Comparison of ENCODE assay signal across 8 cellular contexts in the genomic region with DNA sequence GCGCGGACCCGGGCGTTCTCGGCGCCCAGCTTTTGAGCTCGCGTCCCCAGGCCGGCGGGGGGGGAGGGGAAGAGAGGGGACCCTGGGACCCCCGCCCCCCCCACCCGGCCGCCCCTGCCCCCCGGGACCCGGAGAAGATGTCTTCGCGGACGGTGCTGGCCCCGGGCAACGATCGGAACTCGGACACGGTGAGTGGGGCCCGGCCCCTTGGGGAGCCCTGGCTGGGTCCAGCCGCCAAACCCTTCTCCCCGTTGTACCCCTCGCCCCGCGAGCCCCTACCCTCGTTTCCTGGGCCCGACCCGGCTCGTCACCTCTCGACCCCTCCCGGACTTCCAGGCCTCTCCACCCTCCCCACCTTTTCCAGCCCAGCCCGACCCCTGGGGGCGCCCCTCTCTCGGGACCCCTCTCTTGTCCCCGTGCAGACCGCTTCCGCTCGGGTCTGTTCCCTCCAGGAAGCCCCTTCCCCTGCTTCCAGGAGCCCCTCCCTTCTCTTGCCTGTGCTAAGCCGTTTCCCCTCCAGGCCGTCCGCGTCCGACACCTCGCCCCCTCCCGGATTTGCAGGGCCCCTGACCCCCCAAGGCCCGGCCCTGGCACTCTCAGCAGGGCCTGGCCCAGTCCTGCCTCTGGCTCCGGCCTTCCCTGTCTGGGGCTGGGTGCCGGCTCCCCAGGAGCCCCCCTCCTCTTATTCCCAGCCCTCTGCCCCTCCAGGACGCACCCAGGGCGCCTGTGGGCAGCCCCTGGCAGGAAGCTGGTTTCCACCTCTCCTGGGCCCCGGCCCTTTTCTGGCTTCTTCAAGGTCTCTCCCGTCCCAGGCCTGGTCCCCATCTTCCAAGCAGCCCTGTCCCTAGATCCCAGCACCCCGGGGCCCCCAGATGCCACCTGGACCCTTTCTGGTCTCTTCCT. TPM values are rescaled to one million over a fixed set of nuclear protein-coding genes. Genes with fewer than 3 reads are reported as not detected.
DNase-seq lines count a peak whose midpoint lies in the region; ATAC-seq and TF ChIP-seq lines count a peak whose summit lies in the region.

No MANE protein-coding gene starts in this region.

- no peak for TF ChIP-seq EP300 in upper lobe of left lung (IDR thresholded peaks at IDR 0.05)

- H3K27ac ChIP-seq in lower lobe of right lung = peak overlapping the region; percentile 68
- peak overlapping the region; percentile 78 to 89 (median 86) for H3K27ac ChIP-seq in upper lobe of left lung

- WGBS in upper lobe of left lung, 2 donors = 1 to 3% methylated on average over 29 to 40 of the region's 57 CpGs

- intact Hi-C loops in Calu3 (cut with micrococcal nuclease; ENCODE audit: unreplicated experiment) = loop anchor here (2.0 kb wide), 1 partner anchor 87 kb away; no protein-coding TSS in a partner anchor
- intact Hi-C loops in lower lobe of right lung (cut with DNase I) = no loop called here

- H3K27ac Mint-ChIP-seq in Calu3 (ENCODE audit: unreplicated experiment) (peak overlapping the region; percentile 54), chondrocyte (ENCODE audit: unreplicated experiment) (peak overlapping the region; percentile 80)

- no peaks in the 10 kb centered on the region for H3K9me3 Mint-ChIP-seq in Calu3 (ENCODE audit: low read depth, unreplicated experiment)
- no peaks in the 10 kb centered on the region for H3K9me3 Mint-ChIP-seq in chondrocyte (ENCODE audit: low read depth)

- no peaks in the 10 kb centered on the region for H3K27me3 ChIP-seq in lower lobe of right lung (ENCODE audit: low read depth)
- no peaks in the 10 kb centered on the region for H3K27me3 ChIP-seq in upper lobe of left lung

- no peaks in the 10 kb centered on the region for H3K36me3 ChIP-seq in lower lobe of right lung
- H3K36me3 ChIP-seq in upper lobe of left lung = no peaks in the 10 kb centered on the region

- CTCF ChIA-PET in Calu3 (lab: Charles Lee) = interaction anchor here (0.9 kb wide), 1 partner anchor 74 kb away, joined by 4 read pairs; a partner anchor contains a TSS

- TF ChIP-seq POLR2A in upper lobe of left lung (IDR thresholded peaks at IDR 0.05) = no peak

- H3K4me3 ChIP-seq in lower lobe of right lung (peak overlapping the region; percentile 81), upper lobe of left lung (peak overlapping the region; percentile 65 to 100 (median 94))

- H3K4me1 ChIP-seq in lower lobe of right lung (peaks cover 33% of the 10 kb centered on the region), upper lobe of left lung (peaks cover 25 to 46% (median 38%) of the 10 kb centered on the region in 4 donors)

- H3K27me3 Mint-ChIP-seq in Calu3 (ENCODE audit: unreplicated experiment) = peaks cover 14% of the 10 kb centered on the region
- no peaks in the 10 kb centered on the region for H3K27me3 Mint-ChIP-seq in chondrocyte (ENCODE audit: low read depth)

- peak overlapping the region; percentile 88 for H3K4me3 Mint-ChIP-seq in Calu3 (ENCODE audit: low read depth, unreplicated experiment)
- H3K4me3 Mint-ChIP-seq in chondrocyte (ENCODE audit: unreplicated experiment) = peak overlapping the region; percentile 85

- ATAC-seq in lower lobe of right lung = peak in 1 of 2 donors; percentile 47
- ATAC-seq in upper lobe of left lung (ENCODE audit: low FRiP score in 2 of 2) = peak in 1 of 2 donors; percentile 4
- ATAC-seq in HG03460 (IDR thresholded peaks at IDR 0.05; ENCODE audit: unreplicated experiment) = no peak
- ATAC-seq in GM21423 (IDR thresholded peaks at IDR 0.05; ENCODE audit: unreplicated experiment) = no peak

- H3K36me3 Mint-ChIP-seq in Calu3 (ENCODE audit: insufficient read depth, unreplicated experiment) = peaks cover 28% of the 10 kb centered on the region
- no peaks in the 10 kb centered on the region for H3K36me3 Mint-ChIP-seq in chondrocyte (ENCODE audit: low read depth)

- no TSS peak for BruUV-seq in Calu3 (replicated peaks; lab: Mats Ljungman, UMichigan)

- TF ChIP-seq CTCF in Calu3 (IDR thresholded peaks at IDR 0.05; ENCODE audit: unreplicated experiment) (no peak), chondrocyte (IDR thresholded peaks at IDR 0.05) (no peak), lower lobe of right lung (IDR thresholded peaks at IDR 0.05) (no peak), upper lobe of left lung (IDR thresholded peaks at IDR 0.05) (no peak)

- DNase-seq in Calu3 = no peak
- DNase-seq in NCI-H69 (lab: John Stamatoyannopoulos, UW) = peak; percentile 42
- DNase-seq in chondrocyte (ENCODE audit: low spot score) = no peak
- peak; percentile 55 for DNase-seq in lower lobe of right lung
- DNase-seq in upper lobe of left lung = peak in 1 of 2 donors; percentile 85
- DNase-seq in T1000 (lab: John Stamatoyannopoulos, UW) = no peak

- H3K9me3 ChIP-seq in lower lobe of right lung (no peaks in the 10 kb centered on the region), upper lobe of left lung (no peaks in the 10 kb centered on the region)

- H3K4me1 Mint-ChIP-seq in Calu3 (ENCODE audit: low read depth, unreplicated experiment) (peaks cover 32% of the 10 kb centered on the region), chondrocyte (ENCODE audit: low read depth) (peaks cover 38% of the 10 kb centered on the region)

RNA-seq across cellular contexts. Expression of a gene that starts 0.6 kb away (rescaled TPM):
- total RNA-seq in Calu3 (2022) (45.9 and 50.3 TPM in 2 replicates), chondrocyte (36.5 to 54.7 TPM (median 46.3 TPM) in 3 replicates), lower lobe of right lung (32.5 TPM), upper lobe of left lung (10 to 100 TPM; 14.6 to 59.3 (median 35.6) TPM)

RNA-seq across cellular contexts. Expression of a gene that starts 6.5 kb away (rescaled TPM):
- total RNA-seq in Calu3 (2022) (not detected in 2 replicates), chondrocyte (0.37 to 1.3 TPM (median 0.51 TPM) in 3 replicates), lower lobe of right lung (3.6 TPM), upper lobe of left lung (1 to 10 TPM; 1.1 to 10.0 (median 2.7) TPM)

Comparison
In these comparisons a context has a peak if more than half of its experiments do, and no peak if none do; other contexts are left out.
1. DNase-seq: peak in NCI-H69 (single experiment) and lower lobe of right lung (single experiment); none in Calu3 (single experiment), chondrocyte (single experiment) and T1000 (single experiment).